Comparison of ENCODE assay signal across 1 cellular context in genomic region chr19:40465025-40465780, GRCh38.
TF ChIP-seq lines count a peak whose summit lies in the region.

BLVRB (minus strand) TSS chr19:40465745; CDS start chr19:40465688, 57 bp downstream.

TF ChIP-seq in GM12878, 131 proteins besides CTCF, POLR2A, EP300 and RAD21 (continued from another document and continues in another):
- TF ChIP-seq SKIL (IDR thresholded peaks at IDR 0.05; ENCODE audit: low read depth, poor library complexity, severe bottlenecking) (no peak), BACH1 (IDR thresholded peaks at IDR 0.05; ENCODE audit: borderline replicate concordance) (peak; percentile 91; the same call in 1 of the 2 replicates), MTA2 (IDR thresholded peaks at IDR 0.05; ENCODE audit: low read depth) (0 out of 2 replicates have a peak, but pooled peaks have one; percentile 17), ZNF687 (IDR thresholded peaks at IDR 0.05) (peak; percentile 19; the same call in 1 of the 2 replicates), BRCA1 (IDR thresholded peaks at IDR 0.05; ENCODE audit: low read depth, low read length) (peak; percentile 66; the same call in 1 of the 2 replicates), FOXM1 (IDR thresholded peaks at IDR 0.05; ENCODE audit: low read depth, low read length) (no peak), PBX3 (IDR thresholded peaks at IDR 0.05; ENCODE audit: insufficient replicate concordance, low read depth, low read length) (no peak), GABPA (IDR thresholded peaks at IDR 0.05; ENCODE audit: low read depth) (no peak), POU2F2 (IDR thresholded peaks at IDR 0.05; ENCODE audit: borderline replicate concordance, low read depth, low read length) (no peak; the same call in 2 of the 3 replicates), ATF3 (IDR thresholded peaks at IDR 0.05; ENCODE audit: borderline replicate concordance, extremely low read depth, low read depth, low read length) (no peak), TBL1XR1 (IDR thresholded peaks at IDR 0.05; ENCODE audit: low read depth, low read length) (no peak), REST (IDR thresholded peaks at IDR 0.05; ENCODE audit: low read depth, low read length) (no peak), ZNF622 (IDR thresholded peaks at IDR 0.05) (no peak), KDM1A (IDR thresholded peaks at IDR 0.05; ENCODE audit: borderline replicate concordance) (no peak), NRF1 (conservative IDR thresholded peaks at IDR 0.05; ENCODE audit: low read depth, low read length) (no peak), ETV6 (conservative IDR thresholded peaks at IDR 0.05 in 1 of 2, IDR thresholded peaks at IDR 0.05 in 1 of 2; ENCODE audit: borderline replicate concordance in 1 of 2, low read depth in 1 of 2) (no peak), SMAD1 (IDR thresholded peaks at IDR 0.05; ENCODE audit: low read depth, partially characterized antibody) (no peak), IRF3 (IDR thresholded peaks at IDR 0.05) (no peak), IKZF1 (conservative IDR thresholded peaks at IDR 0.05) (no peak; the same call in 1 of the 2 replicates), EGR1 (IDR thresholded peaks at IDR 0.05; ENCODE audit: borderline replicate concordance in 1 of 2, low read depth in 2 of 2, low read length in 2 of 2) (no peak), PAX5 (IDR thresholded peaks at IDR 0.05; ENCODE audit: borderline replicate concordance, low read depth, low read length) (no peak), CHD4 (IDR thresholded peaks at IDR 0.05) (no peak), ZNF384 (IDR thresholded peaks at IDR 0.05; ENCODE audit: borderline replicate concordance, low read depth, low read length) (no peak), SMC3 (IDR thresholded peaks at IDR 0.05; ENCODE audit: borderline replicate concordance, low read length) (no peak), POLR2AphosphoS5 (IDR thresholded peaks at IDR 0.05; ENCODE audit: low read length) (peak; percentile 71), RAD51 (IDR thresholded peaks at IDR 0.05) (no peak; the same call in 1 of the 2 replicates)
- TF ChIP-seq, protein P1, sequence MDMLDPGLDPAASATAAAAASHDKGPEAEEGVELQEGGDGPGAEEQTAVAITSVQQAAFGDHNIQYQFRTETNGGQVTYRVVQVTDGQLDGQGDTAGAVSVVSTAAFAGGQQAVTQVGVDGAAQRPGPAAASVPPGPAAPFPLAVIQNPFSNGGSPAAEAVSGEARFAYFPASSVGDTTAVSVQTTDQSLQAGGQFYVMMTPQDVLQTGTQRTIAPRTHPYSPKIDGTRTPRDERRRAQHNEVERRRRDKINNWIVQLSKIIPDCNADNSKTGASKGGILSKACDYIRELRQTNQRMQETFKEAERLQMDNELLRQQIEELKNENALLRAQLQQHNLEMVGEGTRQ (IDR thresholded peaks at IDR 0.05; ENCODE audit: borderline replicate concordance, low read depth, low read length) = no peak
- TF ChIP-seq, protein P2, sequence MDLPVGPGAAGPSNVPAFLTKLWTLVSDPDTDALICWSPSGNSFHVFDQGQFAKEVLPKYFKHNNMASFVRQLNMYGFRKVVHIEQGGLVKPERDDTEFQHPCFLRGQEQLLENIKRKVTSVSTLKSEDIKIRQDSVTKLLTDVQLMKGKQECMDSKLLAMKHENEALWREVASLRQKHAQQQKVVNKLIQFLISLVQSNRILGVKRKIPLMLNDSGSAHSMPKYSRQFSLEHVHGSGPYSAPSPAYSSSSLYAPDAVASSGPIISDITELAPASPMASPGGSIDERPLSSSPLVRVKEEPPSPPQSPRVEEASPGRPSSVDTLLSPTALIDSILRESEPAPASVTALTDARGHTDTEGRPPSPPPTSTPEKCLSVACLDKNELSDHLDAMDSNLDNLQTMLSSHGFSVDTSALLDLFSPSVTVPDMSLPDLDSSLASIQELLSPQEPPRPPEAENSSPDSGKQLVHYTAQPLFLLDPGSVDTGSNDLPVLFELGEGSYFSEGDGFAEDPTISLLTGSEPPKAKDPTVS (IDR thresholded peaks at IDR 0.05; ENCODE audit: low read depth, low read length) = no peak
- TF ChIP-seq, protein P3, sequence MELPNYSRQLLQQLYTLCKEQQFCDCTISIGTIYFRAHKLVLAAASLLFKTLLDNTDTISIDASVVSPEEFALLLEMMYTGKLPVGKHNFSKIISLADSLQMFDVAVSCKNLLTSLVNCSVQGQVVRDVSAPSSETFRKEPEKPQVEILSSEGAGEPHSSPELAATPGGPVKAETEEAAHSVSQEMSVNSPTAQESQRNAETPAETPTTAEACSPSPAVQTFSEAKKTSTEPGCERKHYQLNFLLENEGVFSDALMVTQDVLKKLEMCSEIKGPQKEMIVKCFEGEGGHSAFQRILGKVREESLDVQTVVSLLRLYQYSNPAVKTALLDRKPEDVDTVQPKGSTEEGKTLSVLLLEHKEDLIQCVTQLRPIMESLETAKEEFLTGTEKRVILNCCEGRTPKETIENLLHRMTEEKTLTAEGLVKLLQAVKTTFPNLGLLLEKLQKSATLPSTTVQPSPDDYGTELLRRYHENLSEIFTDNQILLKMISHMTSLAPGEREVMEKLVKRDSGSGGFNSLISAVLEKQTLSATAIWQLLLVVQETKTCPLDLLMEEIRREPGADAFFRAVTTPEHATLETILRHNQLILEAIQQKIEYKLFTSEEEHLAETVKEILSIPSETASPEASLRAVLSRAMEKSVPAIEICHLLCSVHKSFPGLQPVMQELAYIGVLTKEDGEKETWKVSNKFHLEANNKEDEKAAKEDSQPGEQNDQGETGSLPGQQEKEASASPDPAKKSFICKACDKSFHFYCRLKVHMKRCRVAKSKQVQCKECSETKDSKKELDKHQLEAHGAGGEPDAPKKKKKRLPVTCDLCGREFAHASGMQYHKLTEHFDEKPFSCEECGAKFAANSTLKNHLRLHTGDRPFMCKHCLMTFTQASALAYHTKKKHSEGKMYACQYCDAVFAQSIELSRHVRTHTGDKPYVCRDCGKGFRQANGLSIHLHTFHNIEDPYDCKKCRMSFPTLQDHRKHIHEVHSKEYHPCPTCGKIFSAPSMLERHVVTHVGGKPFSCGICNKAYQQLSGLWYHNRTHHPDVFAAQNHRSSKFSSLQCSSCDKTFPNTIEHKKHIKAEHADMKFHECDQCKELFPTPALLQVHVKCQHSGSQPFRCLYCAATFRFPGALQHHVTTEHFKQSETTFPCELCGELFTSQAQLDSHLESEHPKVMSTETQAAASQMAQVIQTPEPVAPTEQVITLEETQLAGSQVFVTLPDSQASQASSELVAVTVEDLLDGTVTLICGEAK (IDR thresholded peaks at IDR 0.05; ENCODE audit: borderline replicate concordance) = no peak
- TF ChIP-seq, protein P4, sequence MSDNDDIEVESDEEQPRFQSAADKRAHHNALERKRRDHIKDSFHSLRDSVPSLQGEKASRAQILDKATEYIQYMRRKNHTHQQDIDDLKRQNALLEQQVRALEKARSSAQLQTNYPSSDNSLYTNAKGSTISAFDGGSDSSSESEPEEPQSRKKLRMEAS (IDR thresholded peaks at IDR 0.05; ENCODE audit: low read depth, low read length) = no peak
- TF ChIP-seq, protein P5, sequence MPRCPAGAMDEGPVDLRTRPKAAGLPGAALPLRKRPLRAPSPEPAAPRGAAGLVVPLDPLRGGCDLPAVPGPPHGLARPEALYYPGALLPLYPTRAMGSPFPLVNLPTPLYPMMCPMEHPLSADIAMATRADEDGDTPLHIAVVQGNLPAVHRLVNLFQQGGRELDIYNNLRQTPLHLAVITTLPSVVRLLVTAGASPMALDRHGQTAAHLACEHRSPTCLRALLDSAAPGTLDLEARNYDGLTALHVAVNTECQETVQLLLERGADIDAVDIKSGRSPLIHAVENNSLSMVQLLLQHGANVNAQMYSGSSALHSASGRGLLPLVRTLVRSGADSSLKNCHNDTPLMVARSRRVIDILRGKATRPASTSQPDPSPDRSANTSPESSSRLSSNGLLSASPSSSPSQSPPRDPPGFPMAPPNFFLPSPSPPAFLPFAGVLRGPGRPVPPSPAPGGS (IDR thresholded peaks at IDR 0.05; ENCODE audit: borderline replicate concordance, insufficient read depth, low read depth, low read length, poor library complexity, severe bottlenecking) = no peak
